ENCODE assay signal across 16 cellular contexts in genomic region chrX:42976729-42977366, GRCh38.
A peak's percentile ranks its signal among the peaks of the same experiment; 100 is the strongest.
DNase-seq lines count a peak whose midpoint lies in the region; TF ChIP-seq lines count a peak whose summit lies in the region.
"Had no signal": no experiment of that assay in that cellular context is flagged by ENCODE, and none has a peak within 500 bp of the region (broad histone marks: within the 10 kb centered on the region; RNA-seq: fewer than 3 reads in every experiment).

No MANE protein-coding gene starts in this region.

- H3K4me1 ChIP-seq in stomach: no peaks in the 10 kb centered on the region
- H3K4me1 ChIP-seq: esophagus muscularis mucosa, uterus had no signal

- H3K4me1 Mint-ChIP-seq in activated naive CD4-positive, alpha-beta T cell treated with anti-CD3 and anti-CD28 coated beads, Interleukin-2, amount 10 ng/mL, durations not matched to agents 7 days and 5 days: peaks cover 11% of the 10 kb centered on the region
- peaks cover 9% of the 10 kb centered on the region for H3K4me1 Mint-ChIP-seq in activated naive CD4-positive, alpha-beta T cell treated with anti-CD3 and anti-CD28 coated beads for 36 hours (ENCODE audit: low read depth)
- H3K4me1 Mint-ChIP-seq: immature natural killer cell had no signal

- no peak overlapping the region for H3K4me3 Mint-ChIP-seq in activated naive CD4-positive, alpha-beta T cell treated with anti-CD3 and anti-CD28 coated beads, Interleukin-2, amount 10 ng/mL, durations not matched to agents 7 days and 5 days
- H3K4me3 Mint-ChIP-seq in activated naive CD4-positive, alpha-beta T cell treated with anti-CD3 and anti-CD28 coated beads for 36 hours: no peak overlapping the region
- H3K4me3 Mint-ChIP-seq: activated T-cell treated with anti-CD3 and anti-CD28 coated beads, Interleukin-2, amount 50 U/mL, for 4 hours; immature natural killer cell had no signal

- 23 to 49% (median 32%) methylated on average over 3 of the region's 3 CpGs for WGBS in stomach, 5 donors

- H3K36me3 Mint-ChIP-seq in activated naive CD4-positive, alpha-beta T cell treated with anti-CD3 and anti-CD28 coated beads, Interleukin-2, amount 10 ng/mL, durations not matched to agents 7 days and 5 days: peaks cover 4% of the 10 kb centered on the region
- no peaks in the 10 kb centered on the region for H3K36me3 Mint-ChIP-seq in activated naive CD4-positive, alpha-beta T cell treated with anti-CD3 and anti-CD28 coated beads for 36 hours (ENCODE audit: low read depth)
- H3K36me3 Mint-ChIP-seq: immature natural killer cell had no signal

- peaks cover 6% of the 10 kb centered on the region for H3K9me3 Mint-ChIP-seq in activated naive CD4-positive, alpha-beta T cell treated with anti-CD3 and anti-CD28 coated beads, Interleukin-2, amount 10 ng/mL, durations not matched to agents 7 days and 5 days
- no peaks in the 10 kb centered on the region for H3K9me3 Mint-ChIP-seq in activated naive CD4-positive, alpha-beta T cell treated with anti-CD3 and anti-CD28 coated beads for 36 hours
- H3K9me3 Mint-ChIP-seq: activated T-cell treated with anti-CD3 and anti-CD28 coated beads, Interleukin-2, amount 50 U/mL, for 4 hours had no signal

- H3K4me3 ChIP-seq in epithelial cell of proximal tubule (ENCODE audit: low read depth, low read length) (no peak overlapping the region), stomach (no peak overlapping the region)
- H3K4me3 ChIP-seq: esophagus muscularis mucosa, uterus had no signal

- no peaks in the 10 kb centered on the region for H3K27me3 ChIP-seq in stomach
- H3K27me3 ChIP-seq: esophagus muscularis mucosa, uterus had no signal

- H3K27ac ChIP-seq in stomach: no peak overlapping the region
- H3K27ac ChIP-seq: esophagus muscularis mucosa, uterus, VCaP had no signal

- H3K27ac Mint-ChIP-seq in activated naive CD4-positive, alpha-beta T cell treated with anti-CD3 and anti-CD28 coated beads, Interleukin-2, amount 10 ng/mL, durations not matched to agents 7 days and 5 days: peak overlapping the region; percentile 49
- no peak overlapping the region for H3K27ac Mint-ChIP-seq in activated naive CD4-positive, alpha-beta T cell treated with anti-CD3 and anti-CD28 coated beads for 36 hours
- H3K27ac Mint-ChIP-seq: immature natural killer cell had no signal

- CTCF ChIA-PET in activated naive CD4-positive, alpha-beta T cell treated with anti-CD3 and anti-CD28 coated beads, Interleukin-2, amount 10 ng/mL, durations not matched to agents 7 days and 5 days (lab: Charles Lee): no interaction called here
- CTCF ChIA-PET in activated naive CD4-positive, alpha-beta T cell treated with anti-CD3 and anti-CD28 coated beads for 36 hours (lab: Charles Lee): no interaction called here

- no peak for TF ChIP-seq POLR2A in stomach (IDR thresholded peaks at IDR 0.05)

- no peak for DNase-seq in activated naive CD4-positive, alpha-beta T cell treated with anti-CD3 and anti-CD28 coated beads, Interleukin-2, amount 10 ng/mL, durations not matched to agents 7 days and 5 days
- no peak for DNase-seq in activated naive CD4-positive, alpha-beta T cell treated with anti-CD3 and anti-CD28 coated beads for 36 hours
- DNase-seq in SK-N-DZ (ENCODE audit: low spot score): peak; percentile 15
- no peak for DNase-seq in epithelial cell of proximal tubule (ENCODE audit: low read depth)
- peak; percentile 36 for DNase-seq in stomach
- no peak for DNase-seq in NCI-H146 (lab: John Stamatoyannopoulos, UW)
- DNase-seq in head of caudate nucleus: no peak
- no peak for DNase-seq in putamen (ENCODE audit: low spot score)
- DNase-seq: activated T-cell treated with anti-CD3 and anti-CD28 coated beads, Interleukin-2, amount 50 U/mL, for 4 hours; DMS79 treated with DMSO at 0.1 percent for 48 hours; immature natural killer cell; NCI-H2081; stimulated activated CD8-positive, alpha-beta memory T cell treated with anti-CD3 and anti-CD28 coated beads, Interleukin-4, amount 100 ng/mL, for 48 hours; uterus had no signal

- peaks cover 0 to 24% (median 0%) of the 10 kb centered on the region in 4 donors for H3K9me3 ChIP-seq in stomach
- H3K9me3 ChIP-seq: esophagus muscularis mucosa, uterus had no signal

- TF ChIP-seq EP300 in stomach (IDR thresholded peaks at IDR 0.05): no peak

- H3K27me3 Mint-ChIP-seq in activated naive CD4-positive, alpha-beta T cell treated with anti-CD3 and anti-CD28 coated beads, Interleukin-2, amount 10 ng/mL, durations not matched to agents 7 days and 5 days: no peaks in the 10 kb centered on the region
- no peaks in the 10 kb centered on the region for H3K27me3 Mint-ChIP-seq in activated naive CD4-positive, alpha-beta T cell treated with anti-CD3 and anti-CD28 coated beads for 36 hours (ENCODE audit: low read depth)

- TF ChIP-seq CTCF in epithelial cell of proximal tubule (conservative IDR thresholded peaks at IDR 0.05; ENCODE audit: low read depth, low read length): peak; percentile 11
- TF ChIP-seq CTCF in stomach (IDR thresholded peaks at IDR 0.05): no peak

- intact Hi-C loops in activated naive CD4-positive, alpha-beta T cell treated with anti-CD3 and anti-CD28 coated beads for 36 hours (cut with micrococcal nuclease): no loop called here
- intact Hi-C loops in stomach (cut with DNase I; ENCODE audit: low total_unique reads) (no loop called here), head of caudate nucleus (cut with DNase I) (no loop called here)

- no peaks in the 10 kb centered on the region for H3K36me3 ChIP-seq in stomach
- H3K36me3 ChIP-seq: esophagus muscularis mucosa, uterus had no signal

Comparison
In these comparisons a context has a peak if more than half of its experiments do, and no peak if none do; other contexts are left out.
1. DNase-seq: peak in SK-N-DZ (single experiment) and stomach (single experiment); none in activated naive CD4-positive, alpha-beta T cell treated with anti-CD3 and anti-CD28 coated beads, Interleukin-2, amount 10 ng/mL, durations not matched to agents 7 days and 5 days (single experiment), activated naive CD4-positive, alpha-beta T cell treated with anti-CD3 and anti-CD28 coated beads for 36 hours (single experiment), epithelial cell of proximal tubule (single experiment), NCI-H146 (single experiment), head of caudate nucleus (0 of 42) and putamen (single experiment).